9 cellular contexts compared by ENCODE assay signal in the genomic region with DNA sequence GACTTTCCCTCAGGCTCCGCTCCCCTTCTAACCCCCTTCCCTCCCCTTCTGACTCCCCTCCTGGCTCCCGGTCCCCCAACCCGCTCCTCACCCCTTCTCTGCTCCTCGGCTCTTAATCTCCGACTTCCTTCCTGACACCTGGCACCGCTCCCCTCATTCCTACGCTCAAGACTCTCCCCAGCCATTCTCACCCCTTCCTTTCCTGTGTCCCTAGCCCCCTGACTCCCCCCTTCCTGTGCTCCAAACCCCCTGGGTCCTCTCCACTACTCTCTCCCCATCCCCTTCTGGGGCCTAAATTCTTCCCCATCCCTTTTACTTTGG. TPM values are rescaled to one million over a fixed set of nuclear protein-coding genes. Genes with fewer than 3 reads are reported as not detected.
DNase-seq lines count a peak whose midpoint lies in the region; ATAC-seq and TF ChIP-seq lines count a peak whose summit lies in the region.
"Had no signal": no experiment of that assay in that cellular context is flagged by ENCODE, and none has a peak within 500 bp of the region (broad histone marks: within the 10 kb centered on the region; RNA-seq: fewer than 3 reads in every experiment).

No MANE protein-coding gene starts in this region.

- WGBS in prostate gland: 0% methylated on average over 7 of the region's 7 CpGs

- H3K36me3 ChIP-seq in prostate gland: peaks cover 4 to 20% of the 10 kb centered on the region in 2 donors

- H3K9me3 ChIP-seq in prostate gland: no peaks in the 10 kb centered on the region

- POLR2A ChIA-PET in RWPE1 (lab: Yijun Ruan, JAX; ENCODE audit: low non-redundant PET): no interaction called here

- no peaks in the 10 kb centered on the region for H3K4me1 ChIP-seq in prostate gland (replicated peaks)

- TF ChIP-seq CTCF in RWPE1 (conservative IDR thresholded peaks at IDR 0.05; ENCODE audit: low read depth) (no peak), prostate gland (IDR thresholded peaks at IDR 0.05) (no peak), GM20000 (IDR thresholded peaks at IDR 0.05; ENCODE audit: extremely low read depth, missing control alignments) (no peak)

- in situ Hi-C loops in G401 (cut with HindIII; ENCODE audit: low sequenced_read_pairs): no loop called here

- CTCF ChIA-PET in RWPE1 (lab: Yijun Ruan, JAX): interaction anchor here (0.7 kb wide), 1 partner anchor 9 kb away, joined by 3 read pairs; no protein-coding TSS in a partner anchor

- H3K4me3 ChIP-seq in prostate gland: peak overlapping the region; percentile 74 to 92

- intact Hi-C loops in prostate gland (cut with DNase I): no loop called here

- DNase-seq in G401 (ENCODE audit: low spot score) (peak; percentile 26), RWPE1 (ENCODE audit: low spot score) (peak; percentile 20), prostate gland (ENCODE audit: low spot score) (no peak), NCI-H226 (no peak), OCI-M1 (lab: John Stamatoyannopoulos, UW) (no peak), GM20000 (ENCODE audit: low spot score) (no peak)

- H3K27me3 ChIP-seq in prostate gland (replicated peaks; ENCODE audit: insufficient read depth): no peaks in the 10 kb centered on the region

- ATAC-seq in esophagus mucosa (peak; percentile 20), GM18519 (IDR thresholded peaks at IDR 0.05; ENCODE audit: low FRiP score, unreplicated experiment) (no peak)

- peak overlapping the region; percentile 85 for H3K27ac ChIP-seq in RWPE1
- peak overlapping the region; percentile 84 to 87 for H3K27ac ChIP-seq in prostate gland

- TF ChIP-seq POLR2A in prostate gland (IDR thresholded peaks at IDR 0.05): no peak

RNA-seq across cellular contexts. Expression of a gene that starts 0.7 kb away (rescaled TPM):
- 145 and 195 TPM in 2 replicates for total RNA-seq in G401 (2014; rRNA removed; shearing (Covaris generic))
- total RNA-seq in esophagus mucosa: 65.4 TPM
- total RNA-seq in prostate gland: 10 to 100 TPM; 85.1 to 88.5 TPM

RNA-seq across cellular contexts. Expression of a gene that starts 10.6 kb away (rescaled TPM):
- total RNA-seq in G401 (2014; rRNA removed; shearing (Covaris generic)): 105 and 149 TPM in 2 replicates
- total RNA-seq in esophagus mucosa: 74.8 TPM
- 100 to 1,000 TPM; 101 to 111 TPM for total RNA-seq in prostate gland

RNA-seq across cellular contexts. Expression of a gene that starts 13.7 kb away (rescaled TPM):
- total RNA-seq in G401 (2014; rRNA removed; shearing (Covaris generic)): 1.1 and 1.4 TPM in 2 replicates
- total RNA-seq in esophagus mucosa (1.5 TPM), prostate gland (1 to 10 TPM; 1.1 to 2.2 TPM)

RNA-seq across cellular contexts. Expression of a gene that starts 28.6 kb away (rescaled TPM):
- not detected in 2 replicates for total RNA-seq in G401 (2014; rRNA removed; shearing (Covaris generic))
- 1.8 TPM for total RNA-seq in esophagus mucosa
- total RNA-seq in prostate gland: 1 to 10 TPM in 1 of 2 donors, not detected in 1; 5.3 TPM
- total RNA-seq: SK-MEL-5 had no signal

RNA-seq across cellular contexts. Expression of a gene that starts 31.0 kb away (rescaled TPM):
- total RNA-seq in G401 (2014; rRNA removed; shearing (Covaris generic)): 147 and 163 TPM in 2 replicates
- total RNA-seq in esophagus mucosa (32.6 TPM), prostate gland (10 to 100 TPM; 70.7 to 82.7 TPM)

Comparison
In these comparisons a context has a peak if more than half of its experiments do, and no peak if none do; other contexts are left out.
1. DNase-seq: peak in G401 (single experiment) and RWPE1 (single experiment); none in prostate gland (single experiment), NCI-H226 (single experiment), OCI-M1 (single experiment) and GM20000 (single experiment).